ENCODE assay signal across 8 cellular contexts in genomic region chr11:62601114-62601363, GRCh38. TPM values are rescaled to one million over a fixed set of nuclear protein-coding genes. Genes with fewer than 3 reads are reported as not detected.
DNase-seq lines count a peak whose midpoint lies in the region; ATAC-seq, FAIRE-seq and TF ChIP-seq lines count a peak whose summit lies in the region.

No MANE protein-coding gene starts in this region.

- peak overlapping the region; percentile 22 for H4K5ac ChIP-seq in IMR-90 (ENCODE audit: low read depth, low read length)

- H3K9ac ChIP-seq in IMR-90 (ENCODE audit: low read depth, low read length): peak overlapping the region; percentile 90

- H3K9me1 ChIP-seq in IMR-90 (ENCODE audit: insufficient read depth, low read length): peaks cover 5% of the 10 kb centered on the region

- TF ChIP-seq POLR2A in IMR-90 (IDR thresholded peaks at IDR 0.05; ENCODE audit: low read depth, low read length): no peak

- no peak overlapping the region for H2BK15ac ChIP-seq in IMR-90 (ENCODE audit: low read depth, low read length)

- H2AK9ac ChIP-seq in IMR-90 (replicated peaks; ENCODE audit: low read depth, low read length, poor library complexity): peak overlapping the region; percentile 99

- WGBS in IMR-90 (ENCODE audit: extremely low coverage in 2 of 2, insufficient read length in 1 of 2), 2 experiments: 1% methylated on average over 15 of the region's 31 CpGs; no CpG with 5 or more reads in 1 of the 2 experiments
- WGBS in heart right ventricle, 2 donors: 0 to 2% methylated on average over 31 of the region's 31 CpGs

- POLR2A ChIA-PET in IMR-90 (lab: Charles Lee; ENCODE audit: unreplicated experiment): interaction anchor here (1.4 to 1.7 kb wide), 2 partner anchors 9 to 64 kb away, joined by 3 to 7 read pairs; partner anchors contain the start of genes C11orf98, CSKMT and TUT1

- H3K79me1 ChIP-seq in IMR-90 (ENCODE audit: low read depth in 1 of 2, low read length in 2 of 2): peaks cover 15 to 44% of the 10 kb centered on the region in 2 experiments

- H4K20me1 ChIP-seq in IMR-90 (ENCODE audit: insufficient read depth, low read length): peaks cover 17% of the 10 kb centered on the region; the same call in 1 of the 2 replicates

- H3K18ac ChIP-seq in IMR-90 (ENCODE audit: low read depth, low read length): peak overlapping the region; percentile 33; the same call in 1 of the 2 replicates

- in situ Hi-C loops in IMR-90 (cut with MboI; ENCODE audit: low sequenced_read_pairs): no loop called here

- CTCF ChIA-PET in IMR-90 (lab: Yijun Ruan, JAX): no interaction called here

- TF ChIP-seq CTCF in IMR-90 (conservative IDR thresholded peaks at IDR 0.05; ENCODE audit: low read depth, low read length) (no peak), heart right ventricle (IDR thresholded peaks at IDR 0.05) (no peak), retinal pigment epithelial cell (conservative IDR thresholded peaks at IDR 0.05; ENCODE audit: low read depth, low read length) (no peak)

- peak overlapping the region; percentile 80 for H3K14ac ChIP-seq in IMR-90 (replicated peaks; ENCODE audit: low read depth, low read length)

- H3K27me3 ChIP-seq in IMR-90 (ENCODE audit: control insufficient read depth, insufficient read depth, low read length): no peaks in the 10 kb centered on the region
- H3K27me3 ChIP-seq in heart right ventricle: no peaks in the 10 kb centered on the region

- H3K9me3 ChIP-seq in IMR-90 (ENCODE audit: control insufficient read depth, insufficient read depth, low read length): no peaks in the 10 kb centered on the region
- H3K9me3 ChIP-seq in heart right ventricle: no peaks in the 10 kb centered on the region

- peaks cover 7% of the 10 kb centered on the region for H3K4me1 ChIP-seq in IMR-90 (ENCODE audit: control insufficient read depth, insufficient read depth, low read length)
- H3K4me1 ChIP-seq in heart right ventricle: peaks cover 17 to 48% (median 43%) of the 10 kb centered on the region in 9 donors

- no peak for DNase-seq in IMR-90
- DNase-seq in activated gamma-delta T cell treated with Interleukin-2 at 50 U/mL for 16 hours: peak; percentile 28
- peak; percentile 57 to 69 for DNase-seq in heart right ventricle
- no peak for DNase-seq in retinal pigment epithelial cell (ENCODE audit: low read depth)
- DNase-seq in middle frontal gyrus (ENCODE audit: extremely low spot score, low spot score): no peak
- no peak for DNase-seq in RCC 7860 (ENCODE audit: low spot score)

- no peak for FAIRE-seq in RCC 7860 (lab: Jason Lieb, UNC)

- peak overlapping the region; percentile 32 to 83; a peak in 3 of 4 replicates for H4K8ac ChIP-seq in IMR-90 (ENCODE audit: low read depth in 2 of 2, low read length in 2 of 2)

- peak overlapping the region; percentile 97 for H3K27ac ChIP-seq in IMR-90 (ENCODE audit: insufficient read depth, low read length)
- peak overlapping the region; percentile 84 to 99 (median 97) for H3K27ac ChIP-seq in heart right ventricle

- ATAC-seq in GM18502 (IDR thresholded peaks at IDR 0.05; ENCODE audit: poor library complexity, unreplicated experiment) (peak; percentile 14), IMR-90 (ENCODE audit: low read depth) (peak; percentile 22), heart right ventricle (peak; percentile 5 to 60 (median 27)), GM18868 (IDR thresholded peaks at IDR 0.05; ENCODE audit: unreplicated experiment) (no peak)

- peak overlapping the region; percentile 91 for H3K23ac ChIP-seq in IMR-90 (ENCODE audit: low read depth, low read length)

- H3K56ac ChIP-seq in IMR-90 (ENCODE audit: extremely low read depth, insufficient read depth, low read length): peak overlapping the region; percentile 90

- peak overlapping the region; percentile 72 for H2AK5ac ChIP-seq in IMR-90 (ENCODE audit: low read depth, low read length)

- peak overlapping the region; percentile 74 for H4K91ac ChIP-seq in IMR-90 (ENCODE audit: insufficient read depth, low read depth, low read length)

- peak overlapping the region; percentile 87 for H2AFZ ChIP-seq in IMR-90 (replicated peaks; ENCODE audit: low read length, poor library complexity)

- peaks cover 37% of the 10 kb centered on the region for H3K36me3 ChIP-seq in IMR-90 (ENCODE audit: control insufficient read depth, insufficient read depth, low read length)
- peaks cover 0 to 60% (median 25%) of the 10 kb centered on the region in 9 donors for H3K36me3 ChIP-seq in heart right ventricle

- dilution Hi-C loops in IMR-90 (cut with HindIII; ENCODE audit: low sequenced_read_pairs, unreplicated experiment): no loop called here

- peak overlapping the region; percentile 34; the same call in 1 of the 2 replicates for H2BK120ac ChIP-seq in IMR-90 (ENCODE audit: low read depth, low read length)

- H3K4me2 ChIP-seq in IMR-90 (ENCODE audit: low read depth, low read length): peak overlapping the region; percentile 91

- no peak overlapping the region for H2BK20ac ChIP-seq in IMR-90 (ENCODE audit: low read depth, low read length)

- TF ChIP-seq RAD21 in IMR-90 (IDR thresholded peaks at IDR 0.05; ENCODE audit: low read length): no peak

- intact Hi-C loops in IMR-90 (cut with micrococcal nuclease) (no loop called here), heart right ventricle (cut with DNase I) (loop anchor here in 2 of 10 donors (1.0 to 10.0 kb wide), 3 partner anchors 11 to 234 kb away; partner anchors contain the start of genes C11orf98 (in 1 of the 2), CSKMT (in 1 of the 2), EML3 (in 1 of the 2) and STX5 (in 1 of the 2))

- H2BK5ac ChIP-seq in IMR-90 (ENCODE audit: low read depth, low read length, poor library complexity, severe bottlenecking): peak overlapping the region; percentile 92

- BruUV-seq in IMR-90 (replicated peaks; lab: Mats Ljungman, UMichigan): no TSS peak

- H3K4me3 ChIP-seq in IMR-90 (ENCODE audit: insufficient read depth, low read depth, low read length): peak overlapping the region; percentile 87
- H3K4me3 ChIP-seq in heart right ventricle: peak overlapping the region; percentile 33 to 100 (median 95)
- H3K4me3 ChIP-seq in retinal pigment epithelial cell (ENCODE audit: low read length): peak overlapping the region; percentile 90

- H3K4ac ChIP-seq in IMR-90 (ENCODE audit: low read depth, low read length): peak overlapping the region; percentile 86

TF ChIP-seq in IMR-90, 13 proteins besides CTCF, POLR2A, EP300 and RAD21:
- TF ChIP-seq RCOR1 (IDR thresholded peaks at IDR 0.05; ENCODE audit: insufficient replicate concordance, low read length) (no peak), USF2 (IDR thresholded peaks at IDR 0.05; ENCODE audit: low read depth, low read length) (no peak), MAZ (IDR thresholded peaks at IDR 0.05; ENCODE audit: borderline replicate concordance, low read depth, low read length) (no peak), MXI1 (IDR thresholded peaks at IDR 0.05; ENCODE audit: borderline replicate concordance, low read depth, low read length) (peak; percentile 60; the same call in 1 of the 2 replicates)

RNA-seq across cellular contexts. Expression of gene MTA2, which starts 0.6 kb away (rescaled TPM):
- total RNA-seq in IMR-90 (2012; rRNA removed) (126 and 136 TPM in 2 replicates), heart right ventricle (10 to 100 TPM; 25.0 to 45.3 (median 29.8) TPM)
- polyA plus RNA-seq in IMR-90 (2012; rRNA removed) (28.0 and 34.8 TPM in 2 replicates), heart right ventricle (10 to 100 TPM; 22.1 to 35.3 TPM)
- 14.4 and 18.0 TPM in 2 replicates for polyA plus RNA-seq in IMR-90 (2012; cell fraction: cytosol; rRNA removed)
- polyA plus RNA-seq in IMR-90 (2012; cell fraction: nucleus; rRNA removed; ENCODE audit: low replicate concordance): 35.6 and 60.7 TPM in 2 replicates

RNA-seq across cellular contexts. Expression of gene TUT1, which starts 9.7 kb away (rescaled TPM):
- total RNA-seq in IMR-90 (2012; rRNA removed) (3.3 and 4.3 TPM in 2 replicates), heart right ventricle (10 to 100 TPM in 8 of 10 donors, 1 to 10 TPM in 2; 8.2 to 17.9 (median 12.3) TPM)
- polyA plus RNA-seq in IMR-90 (2012; rRNA removed) (10.1 TPM in 2 replicates), heart right ventricle (10 to 100 TPM in 1 of 2 donors, 1 to 10 TPM in 1; 9.3 to 19.2 TPM)
- 8.4 and 9.3 TPM in 2 replicates for polyA plus RNA-seq in IMR-90 (2012; cell fraction: cytosol; rRNA removed)
- 42.6 and 48.7 TPM in 2 replicates for polyA plus RNA-seq in IMR-90 (2012; cell fraction: nucleus; rRNA removed; ENCODE audit: low replicate concordance)

RNA-seq across cellular contexts. Expression of gene EML3, which starts 11.5 kb away (rescaled TPM):
- 4.4 and 5.0 TPM in 2 replicates for total RNA-seq in IMR-90 (2012; rRNA removed)
- polyA plus RNA-seq in IMR-90 (2012; rRNA removed): 24.7 and 26.1 TPM in 2 replicates
- 13.6 and 18.0 TPM in 2 replicates for polyA plus RNA-seq in IMR-90 (2012; cell fraction: cytosol; rRNA removed)
- 158 and 257 TPM in 2 replicates for polyA plus RNA-seq in IMR-90 (2012; cell fraction: nucleus; rRNA removed; ENCODE audit: low replicate concordance)
- total RNA-seq in heart right ventricle: 10 to 100 TPM in 8 of 10 donors, 1 to 10 TPM in 2; 7.7 to 27.2 (median 15.2) TPM
- polyA plus RNA-seq in heart right ventricle: 10 to 100 TPM; 18.9 to 50.4 TPM

RNA-seq across cellular contexts. Expression of gene ROM1, which starts 12.0 kb away (rescaled TPM):
- total RNA-seq in IMR-90 (2012; rRNA removed) (2.2 TPM in 2 replicates), heart right ventricle (1 to 10 TPM in 8 of 10 donors, under 1 TPM in 2; 0.81 to 4.4 (median 1.8) TPM)
- polyA plus RNA-seq in IMR-90 (2012; rRNA removed) (1.7 and 2.5 TPM in 2 replicates), heart right ventricle (1 to 10 TPM; 5.3 to 6.6 TPM)
- polyA plus RNA-seq in IMR-90 (2012; cell fraction: cytosol; rRNA removed): 3.4 and 3.8 TPM in 2 replicates
- 2.1 and 3.1 TPM in 2 replicates for polyA plus RNA-seq in IMR-90 (2012; cell fraction: nucleus; rRNA removed; ENCODE audit: low replicate concordance)

RNA-seq across cellular contexts. Expression of gene B3GAT3, which starts 20.7 kb away (rescaled TPM):
- 10.4 and 10.6 TPM in 2 replicates for total RNA-seq in IMR-90 (2012; rRNA removed)
- polyA plus RNA-seq in IMR-90 (2012; rRNA removed): 38.4 and 51.7 TPM in 2 replicates
- polyA plus RNA-seq in IMR-90 (2012; cell fraction: cytosol; rRNA removed): 40.2 and 66.9 TPM in 2 replicates
- 32.1 and 121 TPM in 2 replicates for polyA plus RNA-seq in IMR-90 (2012; cell fraction: nucleus; rRNA removed; ENCODE audit: low replicate concordance)
- total RNA-seq in heart right ventricle: 10 to 100 TPM in 7 of 10 donors, 1 to 10 TPM in 3; 6.8 to 20.7 (median 10.6) TPM
- 10 to 100 TPM; 29.5 to 41.2 TPM for polyA plus RNA-seq in heart right ventricle

Comparison
In these comparisons a context has a peak if more than half of its experiments do, and no peak if none do; other contexts are left out.
1. DNase-seq: peak in activated gamma-delta T cell treated with Interleukin-2 at 50 U/mL for 16 hours (single experiment) and heart right ventricle (2 of 2); none in IMR-90 (single experiment), retinal pigment epithelial cell (single experiment), middle frontal gyrus (single experiment) and RCC 7860 (single experiment).
2. Peak in every context shown above with its lines, with median percentiles within 50 percentile points of each other: H3K4me3 ChIP-seq.